In genomic region chr20:43925215-43925614, GRCh38 we compare ENCODE assay signal across 10 cellular contexts. TPM values are rescaled to one million over a fixed set of nuclear protein-coding genes. Genes with fewer than 3 reads are reported as not detected.
DNase-seq lines count a peak whose midpoint lies in the region; ATAC-seq, FAIRE-seq and TF ChIP-seq lines count a peak whose summit lies in the region.
"Had no signal": no experiment of that assay in that cellular context is flagged by ENCODE, and none has a peak within 500 bp of the region (broad histone marks: within the 10 kb centered on the region; RNA-seq: fewer than 3 reads in every experiment).

No MANE protein-coding gene starts in this region.

- no peaks in the 10 kb centered on the region for H3K36me3 ChIP-seq in HepG2 (replicated peaks in 1 of 2; ENCODE audit: control insufficient read depth in 1 of 2, insufficient read depth in 2 of 2, low read length in 2 of 2)
- H3K36me3 ChIP-seq: MG63 had no signal

- TF ChIP-seq EP300 in HepG2 (IDR thresholded peaks at IDR 0.05; ENCODE audit: low read depth in 2 of 2, low read length in 2 of 2) (no peak), HepG2 (CRISPR knock-in tag; IDR thresholded peaks at IDR 0.05; ENCODE audit: borderline replicate concordance) (no peak)

- peak overlapping the region; percentile 37 to 75 (median 47) for H3K4me3 Mint-ChIP-seq in T-cell
- H3K4me3 Mint-ChIP-seq: nephron progenitor cell had no signal

- H3K4me2 ChIP-seq in HepG2 (ENCODE audit: low read depth, low read length) = no peak overlapping the region

- no peak for TF ChIP-seq CTCF in HepG2 (CRISPR knock-in tag; IDR thresholded peaks at IDR 0.05)

- H3K9ac ChIP-seq in HepG2 (ENCODE audit: insufficient read depth, low read depth, low read length) = no peak overlapping the region

- TF ChIP-seq POLR2A in HepG2 (IDR thresholded peaks at IDR 0.05; ENCODE audit: insufficient read depth in 1 of 2, low read depth in 2 of 2, low read length in 2 of 2) = no peak

- H3K9me3 Mint-ChIP-seq in T-cell = no peaks in the 10 kb centered on the region
- H3K9me3 Mint-ChIP-seq: nephron progenitor cell had no signal

- H3K9me3 ChIP-seq in HepG2 (ENCODE audit: low read length) = no peaks in the 10 kb centered on the region
- H3K9me3 ChIP-seq: MG63 had no signal

- in situ Hi-C loops in HepG2 (cut with HindIII; ENCODE audit: extremely low pct_ligation_motif_present, low pct_unique_long_range_greater_than_20kb) = no loop called here

- no TSS peak for BruUV-seq in HepG2 (replicated peaks; lab: Mats Ljungman, UMichigan)

- no peak for FAIRE-seq in urothelium cell line (lab: Jason Lieb, UNC)
- no peak for FAIRE-seq in HepG2 (lab: Jason Lieb, UNC)

- H2AFZ ChIP-seq in HepG2 (ENCODE audit: low read length) = no peak overlapping the region

- POLR2A ChIA-PET in T-cell (lab: Charles Lee) (interaction anchor here in 1 of 2 donors (0.7 kb wide), 1 partner anchor 16 kb away, joined by 4 read pairs; no protein-coding TSS in a partner anchor), HepG2 (lab: Yijun Ruan, JAX) (no interaction called here)

- no peaks in the 10 kb centered on the region for H3K4me1 ChIP-seq in HepG2 (ENCODE audit: insufficient read depth, low read length)

- peak in 24 of 34 experiments; percentile 20 to 57 (median 37) for DNase-seq in T-cell
- DNase-seq in activated naive CD8-positive, alpha-beta T cell treated with anti-CD3 and anti-CD28 coated beads, Interleukin-2, amount 50 U/mL, for 16 hours (ENCODE audit: low read depth, low spot score) = peak; percentile 55
- DNase-seq in stimulated activated CD8-positive, alpha-beta memory T cell treated with anti-CD3 and anti-CD28 coated beads, Interleukin-15, amount 100 ng/mL, for 48 hours (ENCODE audit: low read depth in 2 of 2) = peak; percentile 55 to 78
- no peak for DNase-seq in GDM1 (lab: John Stamatoyannopoulos, UW)
- no peak for DNase-seq in cerebellar cortex (ENCODE audit: low spot score)
- no peak for DNase-seq in urothelium cell line (ENCODE audit: low spot score)
- DNase-seq in HepG2 (ENCODE audit: low spot score) = no peak
- DNase-seq: nephron progenitor cell had no signal

- no peak overlapping the region for H3K27ac ChIP-seq in HepG2 (ENCODE audit: extremely low read length, insufficient read depth, low read length)

- peaks cover 50 to 63% (median 61%) of the 10 kb centered on the region in 3 donors for H3K4me1 Mint-ChIP-seq in T-cell

- CTCF ChIA-PET in T-cell (lab: Charles Lee) = no interaction called here
- CTCF ChIA-PET in HepG2 (lab: Yijun Ruan, JAX; ENCODE audit: low intra/inter-chr PET ratio, low total read pairs) = no interaction called here

- H3K36me3 Mint-ChIP-seq in T-cell = no peaks in the 10 kb centered on the region

- H3K27ac Mint-ChIP-seq in T-cell = peak overlapping the region; percentile 25 to 57
- H3K27ac Mint-ChIP-seq: nephron progenitor cell had no signal

- ATAC-seq in GM18868 (IDR thresholded peaks at IDR 0.05; ENCODE audit: unreplicated experiment) (peak; percentile 58), T-cell (replicated peaks in 1 of 4) (peak; percentile 54 to 80 (median 73)), HepG2 (no peak)

- peaks cover 7 to 68% of the 10 kb centered on the region in 2 experiments; a peak in 4 of 5 replicates for H3K27me3 ChIP-seq in HepG2 (ENCODE audit: control insufficient read depth in 1 of 2, insufficient read depth in 2 of 2, low read length in 2 of 2)

- H4K20me1 ChIP-seq in HepG2 (ENCODE audit: insufficient read depth, low read length) = no peaks in the 10 kb centered on the region

- no peaks in the 10 kb centered on the region for H3K79me2 ChIP-seq in HepG2 (ENCODE audit: insufficient read depth, low read length)

- intact Hi-C loops in HepG2 (cut with micrococcal nuclease; ENCODE audit: unreplicated experiment) = no loop called here

- H3K27me3 Mint-ChIP-seq in T-cell = peaks cover 13 to 20% of the 10 kb centered on the region in 2 donors

- no peak overlapping the region for H3K4me3 ChIP-seq in HepG2 (replicated peaks in 1 of 3; ENCODE audit: insufficient read depth in 1 of 3, low read depth in 2 of 3, low read length in 3 of 3)
- H3K4me3 ChIP-seq: MG63 had no signal

- no peak for TF ChIP-seq RAD21 in HepG2 (CRISPR knock-in tag; IDR thresholded peaks at IDR 0.05)

- under 1% methylated on average over 10 of the region's 10 CpGs for WGBS in HepG2 (ENCODE audit: low lambda C conversion rate)

TF ChIP-seq in HepG2, 621 proteins besides CTCF, POLR2A, EP300 and RAD21:
- TF ChIP-seq BRCA1 (CRISPR knock-in tag; IDR thresholded peaks at IDR 0.05) = no peak
- no peak for TF ChIP-seq SOX13 (IDR thresholded peaks at IDR 0.05)
- TF ChIP-seq SOX13 (CRISPR knock-in tag; conservative IDR thresholded peaks at IDR 0.05 in 1 of 2, IDR thresholded peaks at IDR 0.05 in 1 of 2) = no peak

RNA-seq across cellular contexts. Expression of gene TOX2, which starts 10.6 kb away (rescaled TPM):
- total RNA-seq in T-cell (1 to 10 TPM in 4 of 5 donors, under 1 TPM in 1; 0.38 to 3.0 (median 1.6) TPM), HepG2 (2016; rRNA removed; fragmentation: Illumina TruSeq; extraction: Trizol) (not detected in 2 replicates)
- total RNA-seq in HepG2 (2016; cell fraction: cytosol; rRNA removed; fragmentation: Illumina TruSeq; extraction: Trizol; ENCODE audit: low read depth) = not detected in 2 replicates
- not detected in 2 replicates for total RNA-seq in HepG2 (2016; cell fraction: insoluble cytoplasmic fraction; rRNA removed; fragmentation: Illumina TruSeq; extraction: Trizol)
- total RNA-seq in HepG2 (2016; cell fraction: membrane; rRNA removed; fragmentation: Illumina TruSeq; extraction: Trizol) = not detected in 2 replicates
- total RNA-seq in HepG2 (2016; cell fraction: nucleus; rRNA removed; fragmentation: Illumina TruSeq; extraction: Trizol) = not detected in 2 replicates
- not detected in 2 replicates for polyA plus RNA-seq in HepG2 (2011; rRNA removed)
- not detected in 2 replicates for polyA plus RNA-seq in HepG2 (2011; cell fraction: cytosol; rRNA removed)
- polyA plus RNA-seq in HepG2 (2011; cell fraction: nucleus; rRNA removed) = not detected in 2 replicates
- polyA plus RNA-seq in HepG2 (2012) = not detected in 2 replicates
- not detected in 2 replicates for polyA plus RNA-seq in HepG2 (2016; cell fraction: cytosol; fragmentation: Illumina TruSeq; extraction: Trizol; ENCODE audit: low read depth)
- not detected in 2 replicates for polyA plus RNA-seq in HepG2 (2016; cell fraction: insoluble cytoplasmic fraction; fragmentation: Illumina TruSeq; extraction: Trizol; ENCODE audit: low read depth)
- not detected in 2 replicates for polyA plus RNA-seq in HepG2 (2016; cell fraction: membrane; fragmentation: Illumina TruSeq; extraction: Trizol; ENCODE audit: low read depth)
- polyA plus RNA-seq in HepG2 (2016; cell fraction: nucleus; fragmentation: Illumina TruSeq; extraction: Trizol; ENCODE audit: insufficient read depth, low read depth) = not detected in 2 replicates
- polyA minus RNA-seq in HepG2 (2011; rRNA and poly(A)+ RNA removed; ENCODE audit: low replicate concordance) = 0.40 TPM in 1 of 2 replicates, not detected in the other
- polyA minus RNA-seq in HepG2 (2011; cell fraction: cytosol; rRNA and poly(A)+ RNA removed) = not detected in 2 replicates
- not detected in 2 replicates for polyA minus RNA-seq in HepG2 (2011; cell fraction: nucleus; rRNA and poly(A)+ RNA removed)

Comparison
In these comparisons a context has a peak if more than half of its experiments do, and no peak if none do; other contexts are left out.
1. DNase-seq: peak in T-cell (24 of 34), activated naive CD8-positive, alpha-beta T cell treated with anti-CD3 and anti-CD28 coated beads, Interleukin-2, amount 50 U/mL, for 16 hours (single experiment) and stimulated activated CD8-positive, alpha-beta memory T cell treated with anti-CD3 and anti-CD28 coated beads, Interleukin-15, amount 100 ng/mL, for 48 hours (2 of 2); none in GDM1 (single experiment), cerebellar cortex (single experiment), urothelium cell line (single experiment) and HepG2 (single experiment).